Comparison of ENCODE assay signal across 11 cellular contexts in genomic region chr13:113821847-113822246, GRCh38. TPM values are rescaled to one million over a fixed set of nuclear protein-coding genes. Genes with fewer than 3 reads are reported as not detected.
DNase-seq lines count a peak whose midpoint lies in the region; ATAC-seq, FAIRE-seq and TF ChIP-seq lines count a peak whose summit lies in the region.
"Had no signal": no experiment of that assay in that cellular context is flagged by ENCODE, and none has a peak within 500 bp of the region (broad histone marks: within the 10 kb centered on the region; RNA-seq: fewer than 3 reads in every experiment).

No MANE protein-coding gene starts in this region.

- peaks cover 14% of the 10 kb centered on the region for H3K36me3 Mint-ChIP-seq in mesothelial cell of epicardium

- no peaks in the 10 kb centered on the region for H4K20me1 ChIP-seq in GM12878 (ENCODE audit: control insufficient read depth, insufficient read depth)

- H2AFZ ChIP-seq in ACC112 (ENCODE audit: low read length, unreplicated experiment) (no peak overlapping the region), GM12878 (ENCODE audit: control insufficient read depth, low read depth, low read length) (no peak overlapping the region)

- no peak for TF ChIP-seq RAD21 in GM12878 (IDR thresholded peaks at IDR 0.05; ENCODE audit: insufficient read depth, low read depth, low read length)

- no peak for TF ChIP-seq EP300 in GM12878 (IDR thresholded peaks at IDR 0.05; ENCODE audit: borderline replicate concordance in 1 of 2, control insufficient read depth in 1 of 2, low read depth in 2 of 2, low read length in 2 of 2)

- H3K9me3 ChIP-seq in GM12878 (replicated peaks; ENCODE audit: control insufficient read depth, insufficient read depth, low read length) (no peaks in the 10 kb centered on the region), right atrium auricular region (no peaks in the 10 kb centered on the region), skeletal muscle satellite cell (replicated peaks; ENCODE audit: low read length) (no peaks in the 10 kb centered on the region)

- H3K27ac ChIP-seq in ACC112 (ENCODE audit: low read depth, low read length) (peak overlapping the region; percentile 67), GM12878 (ENCODE audit: control insufficient read depth, insufficient read depth) (no peak overlapping the region), right atrium auricular region (peak overlapping the region; percentile 85 to 93), foreskin keratinocyte (no peak overlapping the region)

- H3K4me2 ChIP-seq in GM12878 (ENCODE audit: control insufficient read depth, insufficient read depth) (no peak overlapping the region), skeletal muscle satellite cell (ENCODE audit: low read length) (peak overlapping the region; percentile 71)

- H3K9me3 Mint-ChIP-seq in mesothelial cell of epicardium = no peaks in the 10 kb centered on the region

- no peak for DNase-seq in GM12878 (ENCODE audit: low read depth, low spot score)
- no peak for DNase-seq in right atrium auricular region (ENCODE audit: low spot score)
- no peak for DNase-seq in NK-92 (lab: John Stamatoyannopoulos, UW; ENCODE audit: unreplicated experiment)
- DNase-seq in mesothelial cell of epicardium (ENCODE audit: low spot score in 2 of 2, unreplicated experiment in 2 of 2) = no peak
- DNase-seq in foreskin keratinocyte = no peak
- DNase-seq: activated CD4-positive, alpha-beta T cell treated with anti-CD3 and anti-CD28 coated beads, Interleukin-2, amount 50 U/mL, for 1 hour; OCI-M1; T-helper 17 cell had no signal

- TF ChIP-seq CTCF in GM12878 (IDR thresholded peaks at IDR 0.05 in 2 of 3, conservative IDR thresholded peaks at IDR 0.05 in 1 of 3; ENCODE audit: control insufficient read depth in 2 of 3, extremely low read depth in 1 of 3, insufficient read depth in 1 of 3, low read depth in 3 of 3, low read length in 3 of 3) (no peak), right atrium auricular region (IDR thresholded peaks at IDR 0.05) (no peak), mesothelial cell of epicardium (IDR thresholded peaks at IDR 0.05; ENCODE audit: unreplicated experiment) (no peak), foreskin keratinocyte (conservative IDR thresholded peaks at IDR 0.05) (no peak)

- intact Hi-C loops in GM12878 (cut with micrococcal nuclease; ENCODE audit: unreplicated experiment) = no loop called here

- in situ Hi-C loops in GM12878 (cut with MboI) = no loop called here

- SMC1A ChIA-PET in GM12878 (lab: Charles Lee; ENCODE audit: uncharacterized antibody, unreplicated experiment) = no interaction called here

- 95% methylated on average over 24 of the region's 24 CpGs for WGBS in GM12878 (ENCODE audit: insufficient coverage, insufficient replicate concordance, low lambda C conversion rate, missing lambda C conversion rate)

- H3K36me3 ChIP-seq in ACC112 (ENCODE audit: insufficient read depth, low read length) (no peaks in the 10 kb centered on the region), GM12878 (ENCODE audit: control insufficient read depth in 2 of 2, insufficient read depth in 2 of 2, low read length in 1 of 2) (no peaks in the 10 kb centered on the region), right atrium auricular region (peaks cover 33% of the 10 kb centered on the region), skeletal muscle satellite cell (ENCODE audit: insufficient read depth, low read length) (peaks cover 61% of the 10 kb centered on the region)

- POLR2A ChIA-PET in GM12878 (lab: Charles Lee) = no interaction called here

- ATAC-seq in GM12878 (no peak), HG03095 (IDR thresholded peaks at IDR 0.05; ENCODE audit: unreplicated experiment) (no peak), foreskin keratinocyte (no peak)
- ATAC-seq: T-helper 17 cell had no signal

- no peaks in the 10 kb centered on the region for H3K27me3 Mint-ChIP-seq in mesothelial cell of epicardium (ENCODE audit: low read depth)
- H3K27me3 Mint-ChIP-seq: T-helper 17 cell had no signal

- H3K4me1 ChIP-seq in ACC112 (ENCODE audit: control insufficient read depth, insufficient read depth, low read length, unreplicated experiment) (peaks cover 22% of the 10 kb centered on the region), GM12878 (ENCODE audit: control insufficient read depth, insufficient read depth, low read length) (no peaks in the 10 kb centered on the region), right atrium auricular region (peaks cover 0 to 56% of the 10 kb centered on the region in 2 donors), skeletal muscle satellite cell (ENCODE audit: control insufficient read depth, insufficient read depth, low read length) (peaks cover 39% of the 10 kb centered on the region), foreskin keratinocyte (no peaks in the 10 kb centered on the region)

- H3K9ac ChIP-seq in GM12878 (ENCODE audit: control insufficient read depth, insufficient read depth, low read length) (no peak overlapping the region), skeletal muscle satellite cell (ENCODE audit: low read depth, low read length) (peak overlapping the region; percentile 42)

- H3K4me3 ChIP-seq in ACC112 (ENCODE audit: low read depth, low read length) = peak overlapping the region; percentile 11; the same call in 1 of the 2 replicates
- no peak overlapping the region for H3K4me3 ChIP-seq in GM12878
- peak overlapping the region in 1 of 2 donors; percentile 31 for H3K4me3 ChIP-seq in right atrium auricular region
- H3K4me3 ChIP-seq in skeletal muscle satellite cell (ENCODE audit: low read length) = peak overlapping the region; percentile 35

- RAD21 ChIA-PET in GM12878 (lab: Charles Lee; ENCODE audit: unreplicated experiment) = no interaction called here

- no peak overlapping the region for H3K4me3 Mint-ChIP-seq in mesothelial cell of epicardium
- H3K4me3 Mint-ChIP-seq: T-helper 17 cell had no signal

- no peak for FAIRE-seq in GM12878 (lab: Jason Lieb, UNC)

- no peak overlapping the region for H3K27ac Mint-ChIP-seq in mesothelial cell of epicardium
- H3K27ac Mint-ChIP-seq: T-helper 17 cell had no signal

- TF ChIP-seq POLR2A in GM12878 (IDR thresholded peaks at IDR 0.05; ENCODE audit: low read depth, low read length) = 0 out of 2 replicates have a peak, but pooled peaks have one; percentile 14

- peaks cover 24% of the 10 kb centered on the region for H3K4me1 Mint-ChIP-seq in mesothelial cell of epicardium

- H3K27me3 ChIP-seq in ACC112 (ENCODE audit: insufficient read depth, low read length) (no peaks in the 10 kb centered on the region), GM12878 (replicated peaks in 1 of 2; ENCODE audit: control insufficient read depth in 2 of 2, insufficient read depth in 2 of 2, low read length in 1 of 2) (no peaks in the 10 kb centered on the region), right atrium auricular region (no peaks in the 10 kb centered on the region), skeletal muscle satellite cell (ENCODE audit: control insufficient read depth, insufficient read depth, low read length) (no peaks in the 10 kb centered on the region), foreskin keratinocyte (no peaks in the 10 kb centered on the region)

- CTCF ChIA-PET in GM12878 (lab: Yijun Ruan, JAX) = no interaction called here

- H3K79me2 ChIP-seq in ACC112 (ENCODE audit: control insufficient read depth, insufficient read depth, low read length, unreplicated experiment) (no peaks in the 10 kb centered on the region), GM12878 (ENCODE audit: control insufficient read depth, insufficient read depth, low read length) (no peaks in the 10 kb centered on the region; the same call in 1 of the 2 replicates)

- no TSS peak for BruUV-seq in GM12878 (replicated peaks; lab: Mats Ljungman, UMichigan)

TF ChIP-seq in GM12878, 131 proteins besides CTCF, POLR2A, EP300 and RAD21 (continues in another document):
- no peak for TF ChIP-seq SKIL (IDR thresholded peaks at IDR 0.05; ENCODE audit: low read depth, poor library complexity, severe bottlenecking)

RNA-seq across cellular contexts. Expression of gene GAS6, which starts 42.0 kb away (rescaled TPM):
- total RNA-seq in GM12878 (2013; cell fraction: nucleolus; rRNA removed) = 0.35 and 0.39 TPM in 2 replicates
- total RNA-seq in GM12878 (2014; rRNA removed) (0.11 TPM in 2 replicates), GM12878 (2014; rRNA removed; fragmentation: Illumina TruSeq; extraction: Trizol) (0.09 TPM in 1 of 2 replicates, not detected in the other), GM12878 (2021) (0.24 and 0.59 TPM in 2 replicates), right atrium auricular region (100 to 1,000 TPM; 206 to 254 TPM), mesothelial cell of epicardium (67.4 to 74.1 TPM (median 71.5 TPM) in 3 replicates), foreskin keratinocyte (230 and 426 TPM in 2 replicates)
- 0.16 TPM for polyA plus RNA-seq in GM12878 (2011; ENCODE audit: low read depth)
- polyA plus RNA-seq in GM12878 (2011; rRNA removed) (0.04 and 0.06 TPM in 2 replicates), GM12878 (2014; fragmentation: Illumina TruSeq; extraction: Trizol) (0.07 TPM in 1 of 2 replicates, not detected in the other), GM12878 (2014; fragmentation: Nextera tagmentation; extraction: Ambion mirVana) (not detected), GM12878 (2014; rRNA removed) (0.03 and 0.11 TPM in 2 replicates), GM12878 (2016; fragmentation: Nextera tagmentation; extraction: Ambion mirVana) (under 1 TPM; 0.36 to 0.38 TPM), foreskin keratinocyte (282 and 494 TPM in 2 replicates)
- polyA plus RNA-seq in GM12878 (2011; cell fraction: cytosol; rRNA removed) = 0.05 and 0.07 TPM in 2 replicates
- polyA plus RNA-seq in GM12878 (2011; cell fraction: nucleus; rRNA removed) = 0.66 and 0.85 TPM in 2 replicates
- polyA plus RNA-seq in GM12878 (2012) = 0.41 and 0.74 TPM in 2 replicates
- not detected in 2 replicates for polyA minus RNA-seq in GM12878 (2011; rRNA and poly(A)+ RNA removed)
- polyA minus RNA-seq in GM12878 (2011; cell fraction: cytosol; rRNA and poly(A)+ RNA removed) = 0.80 TPM in 1 of 2 replicates, not detected in the other
- polyA minus RNA-seq in GM12878 (2011; cell fraction: nucleus; rRNA and poly(A)+ RNA removed) = 0.12 and 0.19 TPM in 2 replicates
- 58.3 and 82.6 TPM in 2 replicates for total RNA-seq in skeletal muscle satellite cell (2012; rRNA removed)

Comparison
In these comparisons a context has a peak if more than half of its experiments do, and no peak if none do; other contexts are left out.
1. H3K27ac ChIP-seq: peak in ACC112 (single experiment) and right atrium auricular region (2 of 2); none in GM12878 (single experiment) and foreskin keratinocyte (single experiment).
2. RNA of gene GAS6, which starts 42.0 kb away (total RNA-seq): 230 to 426 TPM in foreskin keratinocyte, 206 to 254 TPM in right atrium auricular region and 67.4 to 74.1 TPM in mesothelial cell of epicardium; 0.09 to 0.59 TPM in GM12878; every median in the first group is over 10 times any median in the second.